ENCODE assay signal across 1 cellular context in genomic region chr2:174004900-174005605, GRCh38.
TF ChIP-seq lines count a peak whose summit lies in the region.

No MANE protein-coding gene starts in this region.

TF ChIP-seq in GM23338, 12 proteins besides CTCF, POLR2A, EP300 and RAD21 (continued from another document):
- TF ChIP-seq, protein P1, sequence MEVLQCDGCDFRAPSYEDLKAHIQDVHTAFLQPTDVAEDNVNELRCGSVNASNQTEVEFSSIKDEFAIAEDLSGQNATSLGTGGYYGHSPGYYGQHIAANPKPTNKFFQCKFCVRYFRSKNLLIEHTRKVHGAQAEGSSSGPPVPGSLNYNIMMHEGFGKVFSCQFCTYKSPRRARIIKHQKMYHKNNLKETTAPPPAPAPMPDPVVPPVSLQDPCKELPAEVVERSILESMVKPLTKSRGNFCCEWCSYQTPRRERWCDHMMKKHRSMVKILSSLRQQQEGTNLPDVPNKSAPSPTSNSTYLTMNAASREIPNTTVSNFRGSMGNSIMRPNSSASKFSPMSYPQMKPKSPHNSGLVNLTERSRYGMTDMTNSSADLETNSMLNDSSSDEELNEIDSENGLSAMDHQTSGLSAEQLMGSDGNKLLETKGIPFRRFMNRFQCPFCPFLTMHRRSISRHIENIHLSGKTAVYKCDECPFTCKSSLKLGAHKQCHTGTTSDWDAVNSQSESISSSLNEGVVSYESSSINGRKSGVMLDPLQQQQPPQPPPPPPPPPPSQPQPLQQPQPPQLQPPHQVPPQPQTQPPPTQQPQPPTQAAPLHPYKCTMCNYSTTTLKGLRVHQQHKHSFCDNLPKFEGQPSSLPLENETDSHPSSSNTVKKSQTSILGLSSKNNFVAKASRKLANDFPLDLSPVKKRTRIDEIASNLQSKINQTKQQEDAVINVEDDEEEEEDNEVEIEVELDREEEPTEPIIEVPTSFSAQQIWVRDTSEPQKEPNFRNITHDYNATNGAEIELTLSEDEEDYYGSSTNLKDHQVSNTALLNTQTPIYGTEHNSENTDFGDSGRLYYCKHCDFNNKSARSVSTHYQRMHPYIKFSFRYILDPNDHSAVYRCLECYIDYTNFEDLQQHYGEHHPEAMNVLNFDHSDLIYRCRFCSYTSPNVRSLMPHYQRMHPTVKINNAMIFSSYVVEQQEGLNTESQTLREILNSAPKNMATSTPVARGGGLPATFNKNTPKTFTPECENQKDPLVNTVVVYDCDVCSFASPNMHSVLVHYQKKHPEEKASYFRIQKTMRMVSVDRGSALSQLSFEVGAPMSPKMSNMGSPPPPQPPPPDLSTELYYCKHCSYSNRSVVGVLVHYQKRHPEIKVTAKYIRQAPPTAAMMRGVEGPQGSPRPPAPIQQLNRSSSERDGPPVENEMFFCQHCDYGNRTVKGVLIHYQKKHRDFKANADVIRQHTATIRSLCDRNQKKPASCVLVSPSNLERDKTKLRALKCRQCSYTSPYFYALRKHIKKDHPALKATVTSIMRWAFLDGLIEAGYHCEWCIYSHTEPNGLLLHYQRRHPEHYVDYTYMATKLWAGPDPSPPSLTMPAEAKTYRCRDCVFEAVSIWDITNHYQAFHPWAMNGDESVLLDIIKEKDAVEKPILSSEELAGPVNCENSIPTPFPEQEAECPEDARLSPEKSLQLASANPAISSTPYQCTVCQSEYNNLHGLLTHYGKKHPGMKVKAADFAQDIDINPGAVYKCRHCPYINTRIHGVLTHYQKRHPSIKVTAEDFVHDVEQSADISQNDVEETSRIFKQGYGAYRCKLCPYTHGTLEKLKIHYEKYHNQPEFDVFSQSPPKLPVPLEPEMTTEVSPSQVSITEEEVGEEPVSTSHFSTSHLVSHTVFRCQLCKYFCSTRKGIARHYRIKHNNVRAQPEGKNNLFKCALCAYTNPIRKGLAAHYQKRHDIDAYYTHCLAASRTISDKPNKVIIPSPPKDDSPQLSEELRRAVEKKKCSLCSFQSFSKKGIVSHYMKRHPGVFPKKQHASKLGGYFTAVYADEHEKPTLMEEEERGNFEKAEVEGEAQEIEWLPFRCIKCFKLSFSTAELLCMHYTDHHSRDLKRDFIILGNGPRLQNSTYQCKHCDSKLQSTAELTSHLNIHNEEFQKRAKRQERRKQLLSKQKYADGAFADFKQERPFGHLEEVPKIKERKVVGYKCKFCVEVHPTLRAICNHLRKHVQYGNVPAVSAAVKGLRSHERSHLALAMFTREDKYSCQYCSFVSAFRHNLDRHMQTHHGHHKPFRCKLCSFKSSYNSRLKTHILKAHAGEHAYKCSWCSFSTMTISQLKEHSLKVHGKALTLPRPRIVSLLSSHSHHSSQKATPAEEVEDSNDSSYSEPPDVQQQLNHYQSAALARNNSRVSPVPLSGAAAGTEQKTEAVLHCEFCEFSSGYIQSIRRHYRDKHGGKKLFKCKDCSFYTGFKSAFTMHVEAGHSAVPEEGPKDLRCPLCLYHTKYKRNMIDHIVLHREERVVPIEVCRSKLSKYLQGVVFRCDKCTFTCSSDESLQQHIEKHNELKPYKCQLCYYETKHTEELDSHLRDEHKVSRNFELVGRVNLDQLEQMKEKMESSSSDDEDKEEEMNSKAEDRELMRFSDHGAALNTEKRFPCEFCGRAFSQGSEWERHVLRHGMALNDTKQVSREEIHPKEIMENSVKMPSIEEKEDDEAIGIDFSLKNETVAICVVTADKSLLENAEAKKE (CRISPR knock-in tag; IDR thresholded peaks at IDR 0.05): no peak
- no peak for TF ChIP-seq ZNF331 (CRISPR knock-in tag; IDR thresholded peaks at IDR 0.05; ENCODE audit: low read depth)
- no peak for TF ChIP-seq ZNF114 (CRISPR knock-in tag; IDR thresholded peaks at IDR 0.05)
- no peak for TF ChIP-seq EZH2phosphoT487 (IDR thresholded peaks at IDR 0.05; ENCODE audit: unreplicated experiment)
- TF ChIP-seq NANOG (IDR thresholded peaks at IDR 0.05; ENCODE audit: borderline replicate concordance): no peak
- TF ChIP-seq POLR2AphosphoS5 (IDR thresholded peaks at IDR 0.05; ENCODE audit: low read depth): no peak
- TF ChIP-seq, protein P2, sequence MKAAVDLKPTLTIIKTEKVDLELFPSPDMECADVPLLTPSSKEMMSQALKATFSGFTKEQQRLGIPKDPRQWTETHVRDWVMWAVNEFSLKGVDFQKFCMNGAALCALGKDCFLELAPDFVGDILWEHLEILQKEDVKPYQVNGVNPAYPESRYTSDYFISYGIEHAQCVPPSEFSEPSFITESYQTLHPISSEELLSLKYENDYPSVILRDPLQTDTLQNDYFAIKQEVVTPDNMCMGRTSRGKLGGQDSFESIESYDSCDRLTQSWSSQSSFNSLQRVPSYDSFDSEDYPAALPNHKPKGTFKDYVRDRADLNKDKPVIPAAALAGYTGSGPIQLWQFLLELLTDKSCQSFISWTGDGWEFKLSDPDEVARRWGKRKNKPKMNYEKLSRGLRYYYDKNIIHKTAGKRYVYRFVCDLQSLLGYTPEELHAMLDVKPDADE (IDR thresholded peaks at IDR 0.05): no peak
- no peak for TF ChIP-seq JUNB (IDR thresholded peaks at IDR 0.05; ENCODE audit: unreplicated experiment)
